10 cellular contexts compared by ENCODE assay signal in genomic region chr6:13431861-13432465, GRCh38. TPM values are rescaled to one million over a fixed set of nuclear protein-coding genes. Genes with fewer than 3 reads are reported as not detected.
DNase-seq lines count a peak whose midpoint lies in the region; ATAC-seq and TF ChIP-seq lines count a peak whose summit lies in the region.
"Had no signal": no experiment of that assay in that cellular context is flagged by ENCODE, and none has a peak within 500 bp of the region (broad histone marks: within the 10 kb centered on the region; RNA-seq: fewer than 3 reads in every experiment).

No MANE protein-coding gene starts in this region.

- peak overlapping the region; percentile 55 for H3K4me3 Mint-ChIP-seq in CD8-positive, alpha-beta T cell
- H3K4me3 Mint-ChIP-seq in memory B cell (peak overlapping the region; percentile 55), type B pancreatic cell (no peak overlapping the region)

- peak; percentile 30 for ATAC-seq in CD8-positive, alpha-beta T cell
- no peak for ATAC-seq in memory B cell (ENCODE audit: low read depth)
- no peak for ATAC-seq in GM18870 (IDR thresholded peaks at IDR 0.05; ENCODE audit: unreplicated experiment)
- ATAC-seq: Panc1 had no signal

- intact Hi-C loops in CD8-positive, alpha-beta T cell (cut with DNase I, micrococcal nuclease) = no loop called here

- no peak overlapping the region for H3K27ac ChIP-seq in CD8-positive, alpha-beta T cell (ENCODE audit: low read depth, low read length)
- H3K27ac ChIP-seq in HUES64 (ENCODE audit: low read depth, low read length) = peak overlapping the region; percentile 53

- H3K9me3 Mint-ChIP-seq in CD8-positive, alpha-beta T cell = no peaks in the 10 kb centered on the region
- peaks cover 4% of the 10 kb centered on the region for H3K9me3 Mint-ChIP-seq in memory B cell
- H3K9me3 Mint-ChIP-seq in type B pancreatic cell = no peaks in the 10 kb centered on the region

- DNase-seq in CD8-positive, alpha-beta T cell = peak in 2 of 7 experiments; percentile 45 to 56
- DNase-seq in activated gamma-delta T cell treated with anti-CD3 and anti-CD28 coated beads, Interleukin-2, amount 50 U/mL, for 16 hours (ENCODE audit: low read depth) = peak; percentile 25
- no peak for DNase-seq in memory B cell (ENCODE audit: low spot score in 2 of 2)
- DNase-seq in NCI-H748 (lab: John Stamatoyannopoulos, UW; ENCODE audit: unreplicated experiment) = no peak
- no peak for DNase-seq in DMS 273 (lab: John Stamatoyannopoulos, UW; ENCODE audit: unreplicated experiment)
- DNase-seq in type B pancreatic cell (ENCODE audit: extremely low spot score, unreplicated experiment) = no peak

- 58% methylated on average over 5 of the region's 5 CpGs for WGBS in HUES64

- CTCF ChIA-PET in CD8-positive, alpha-beta T cell (lab: Charles Lee) = interaction anchor here (0.6 to 1.4 kb wide), 4 partner anchors 12 to 95 kb away, joined by 3 read pairs; no protein-coding TSS in a partner anchor

- H3K4me1 ChIP-seq in CD8-positive, alpha-beta T cell (ENCODE audit: insufficient read depth, low read length) = peaks cover 48% of the 10 kb centered on the region
- peaks cover 25% of the 10 kb centered on the region for H3K4me1 ChIP-seq in HUES64 (ENCODE audit: insufficient read depth, low read length)

- no peaks in the 10 kb centered on the region for H3K36me3 Mint-ChIP-seq in CD8-positive, alpha-beta T cell
- H3K36me3 Mint-ChIP-seq in memory B cell = peaks cover 1% of the 10 kb centered on the region
- H3K36me3 Mint-ChIP-seq in type B pancreatic cell = no peaks in the 10 kb centered on the region

- H3K4me1 Mint-ChIP-seq in CD8-positive, alpha-beta T cell (ENCODE audit: low read depth) = peaks cover 81% of the 10 kb centered on the region
- peaks cover 56% of the 10 kb centered on the region for H3K4me1 Mint-ChIP-seq in memory B cell
- peaks cover 23% of the 10 kb centered on the region for H3K4me1 Mint-ChIP-seq in type B pancreatic cell (ENCODE audit: unreplicated experiment)

- H3K27ac Mint-ChIP-seq in CD8-positive, alpha-beta T cell = peak overlapping the region; percentile 75
- peak overlapping the region; percentile 78 for H3K27ac Mint-ChIP-seq in memory B cell
- no peak overlapping the region for H3K27ac Mint-ChIP-seq in type B pancreatic cell

- no peaks in the 10 kb centered on the region for H3K36me3 ChIP-seq in CD8-positive, alpha-beta T cell (ENCODE audit: insufficient read depth, low read length)
- no peaks in the 10 kb centered on the region for H3K36me3 ChIP-seq in HUES64 (ENCODE audit: insufficient read depth, low read length)

- no peak overlapping the region for H3K4me3 ChIP-seq in CD8-positive, alpha-beta T cell (ENCODE audit: low read depth, low read length)
- H3K4me3 ChIP-seq in HUES64 (ENCODE audit: low read length) = no peak overlapping the region
- H3K4me3 ChIP-seq: skin epidermis had no signal

- H3K9ac ChIP-seq in HUES64 (ENCODE audit: low read depth, low read length) = no peak overlapping the region

- POLR2A ChIA-PET in CD8-positive, alpha-beta T cell (lab: Charles Lee) = interaction anchor here (0.8 to 1.3 kb wide), 3 partner anchors 22 to 142 kb away, joined by 3 to 6 read pairs (median 3); partner anchors contain the start of genes GFOD1 and SIRT5

- TF ChIP-seq CTCF in CD8-positive, alpha-beta T cell (IDR thresholded peaks at IDR 0.05) = no peak
- no peak for TF ChIP-seq CTCF in type B pancreatic cell (conservative IDR thresholded peaks at IDR 0.05)

- H3K9me3 ChIP-seq in CD8-positive, alpha-beta T cell (ENCODE audit: low read length) = no peaks in the 10 kb centered on the region
- no peaks in the 10 kb centered on the region for H3K9me3 ChIP-seq in HUES64 (ENCODE audit: insufficient read depth, low read depth, low read length)

- no peaks in the 10 kb centered on the region for H3K27me3 ChIP-seq in CD8-positive, alpha-beta T cell (ENCODE audit: insufficient read depth, low read length)
- no peaks in the 10 kb centered on the region for H3K27me3 ChIP-seq in HUES64 (ENCODE audit: insufficient read depth, low read length)

- H3K27me3 Mint-ChIP-seq in CD8-positive, alpha-beta T cell (ENCODE audit: low read depth) = no peaks in the 10 kb centered on the region
- H3K27me3 Mint-ChIP-seq in memory B cell = no peaks in the 10 kb centered on the region
- no peaks in the 10 kb centered on the region for H3K27me3 Mint-ChIP-seq in type B pancreatic cell

RNA-seq across cellular contexts. Expression of gene GFOD1, which starts 55.4 kb away (rescaled TPM):
- 1 to 10 TPM; 5.6 to 7.6 TPM for total RNA-seq in CD8-positive, alpha-beta T cell
- polyA plus RNA-seq in HUES64 (2013, experiment 1 of 2) = 2.0 TPM
- polyA plus RNA-seq in HUES64 (2013, experiment 2 of 2) = 1.6 TPM
- 4.1 and 4.8 TPM in 2 replicates for total RNA-seq in type B pancreatic cell (ENCODE audit: low replicate concordance)
